In genomic region chr2:118816669-118817068, GRCh38 we compare ENCODE assay signal across 25 cellular contexts. TPM values are rescaled to one million over a fixed set of nuclear protein-coding genes. Genes with fewer than 3 reads are reported as not detected.
DNase-seq lines count a peak whose midpoint lies in the region; ATAC-seq, FAIRE-seq and TF ChIP-seq lines count a peak whose summit lies in the region.
"Had no signal": no experiment of that assay in that cellular context is flagged by ENCODE, and none has a peak within 500 bp of the region (broad histone marks: within the 10 kb centered on the region; RNA-seq: fewer than 3 reads in every experiment).

No MANE protein-coding gene starts in this region.

- CTCF ChIA-PET in HEK293 (lab: Yijun Ruan, JAX) (interaction anchor here (0.8 kb wide), 1 partner anchor 39 kb away, joined by 3 read pairs; no protein-coding TSS in a partner anchor), K562 (lab: Yijun Ruan, JAX; ENCODE audit: low intra/inter-chr PET ratio) (no interaction called here), H1 (lab: Charles Lee; ENCODE audit: partially characterized antibody) (interaction anchor here (0.8 to 2.5 kb wide), 4 partner anchors 17 to 445 kb away, joined by 3 to 9 read pairs (median 5); no protein-coding TSS in a partner anchor)

- no peaks in the 10 kb centered on the region for H3K79me1 ChIP-seq in H1 (ENCODE audit: low read depth, low read length)

- H4K5ac ChIP-seq in H1 (ENCODE audit: insufficient read length, low read depth, low read length), result no peak overlapping the region

- H3K14ac ChIP-seq in H1 (ENCODE audit: insufficient read length), result no peak overlapping the region

- H3K18ac ChIP-seq in H1 (ENCODE audit: extremely low read depth, low read length), result no peak overlapping the region

- H3K79me2 ChIP-seq in K562 (ENCODE audit: control insufficient read depth, insufficient read depth, low read length) (no peaks in the 10 kb centered on the region), H1 (ENCODE audit: control insufficient read depth in 1 of 2, insufficient read depth in 2 of 2, low read length in 2 of 2) (no peaks in the 10 kb centered on the region)

- no peak overlapping the region for H4K91ac ChIP-seq in H1 (replicated peaks; ENCODE audit: insufficient read length, low read length)

- TF ChIP-seq EP300 in K562 (IDR thresholded peaks at IDR 0.05; ENCODE audit: low read length) (no peak), H1 (IDR thresholded peaks at IDR 0.05; ENCODE audit: borderline replicate concordance in 1 of 2, low read depth in 2 of 2, low read length in 2 of 2) (no peak)

- no peak for TF ChIP-seq CTCF in HEK293 (tag by site-specific recombination; IDR thresholded peaks at IDR 0.05)
- TF ChIP-seq CTCF in K562 (IDR thresholded peaks at IDR 0.05 in 2 of 3, conservative IDR thresholded peaks at IDR 0.05 in 1 of 3; ENCODE audit: insufficient read depth in 2 of 3, low read depth in 1 of 3, low read length in 3 of 3), result no peak
- TF ChIP-seq CTCF in H1 (IDR thresholded peaks at IDR 0.05; ENCODE audit: control extremely low read depth in 1 of 3, insufficient read depth in 1 of 3, low read depth in 1 of 3, low read length in 3 of 3), result no peak
- no peak for TF ChIP-seq CTCF in lower lobe of right lung (IDR thresholded peaks at IDR 0.05)
- TF ChIP-seq CTCF in ascending aorta (IDR thresholded peaks at IDR 0.05), result no peak

- in situ Hi-C loops in K562 (cut with MboI), result no loop called here

- H3K36me3 ChIP-seq in HEK293 (ENCODE audit: control insufficient read depth in 2 of 2, insufficient read depth in 1 of 2, low read length in 2 of 2) (no peaks in the 10 kb centered on the region), K562 (ENCODE audit: control insufficient read depth, insufficient read depth, low read length) (no peaks in the 10 kb centered on the region), H1 (ENCODE audit: control insufficient read depth in 2 of 4, insufficient read depth in 4 of 4, low read length in 3 of 4) (no peaks in the 10 kb centered on the region), lower lobe of right lung (no peaks in the 10 kb centered on the region), ascending aorta (no peaks in the 10 kb centered on the region)
- H3K36me3 ChIP-seq: BE2C, BLaER1 had no signal

- no peak for FAIRE-seq in K562 (lab: Jason Lieb, UNC)
- no peak for FAIRE-seq in H1 (lab: Jason Lieb, UNC)
- FAIRE-seq: A204.1, D721Med, G401.6, GM12891, GM19239 had no signal

- no peak overlapping the region for H2BK12ac ChIP-seq in H1 (ENCODE audit: low read depth, low read length)

- H3K9me3 ChIP-seq in HEK293 (ENCODE audit: control insufficient read depth, insufficient read depth, low read depth, low read length) (no peaks in the 10 kb centered on the region), K562 (replicated peaks; ENCODE audit: control insufficient read depth, insufficient read depth, low read depth, low read length) (no peaks in the 10 kb centered on the region), H1 (ENCODE audit: insufficient read depth in 2 of 2, low read depth in 1 of 2, low read length in 1 of 2) (no peaks in the 10 kb centered on the region), lower lobe of right lung (no peaks in the 10 kb centered on the region), ascending aorta (no peaks in the 10 kb centered on the region)
- H3K9me3 ChIP-seq: BE2C, BLaER1 had no signal

- H2BK20ac ChIP-seq in H1 (ENCODE audit: low read length), result no peak overlapping the region

- H4K8ac ChIP-seq in H1 (ENCODE audit: extremely low read depth, insufficient read depth, low read length), result no peak overlapping the region

- H3K4me1 ChIP-seq in HEK293 (ENCODE audit: control insufficient read depth, insufficient read depth, low read length), result no peaks in the 10 kb centered on the region
- peaks cover 7 to 14% of the 10 kb centered on the region in 2 experiments; a peak in 4 of 5 replicates for H3K4me1 ChIP-seq in K562 (replicated peaks in 1 of 2; ENCODE audit: control insufficient read depth in 2 of 2, insufficient read depth in 2 of 2, low read length in 2 of 2)
- H3K4me1 ChIP-seq in H1 (replicated peaks in 1 of 4; ENCODE audit: control insufficient read depth in 3 of 4, insufficient read depth in 4 of 4, low read length in 3 of 4), result peaks cover 10 to 25% (median 12%) of the 10 kb centered on the region in 4 experiments
- no peaks in the 10 kb centered on the region for H3K4me1 ChIP-seq in lower lobe of right lung
- no peaks in the 10 kb centered on the region for H3K4me1 ChIP-seq in ascending aorta
- H3K4me1 ChIP-seq: BE2C had no signal

- H2BK5ac ChIP-seq in H1 (ENCODE audit: low read depth, low read length), result no peak overlapping the region

- no peak overlapping the region for H3K23ac ChIP-seq in H1 (ENCODE audit: insufficient read length)

- H3K4me2 ChIP-seq in K562 (ENCODE audit: insufficient read depth, low read length) (no peak overlapping the region), H1 (ENCODE audit: insufficient read depth in 1 of 2, low read depth in 2 of 2, low read length in 2 of 2) (no peak overlapping the region)

- H2BK120ac ChIP-seq in H1 (replicated peaks; ENCODE audit: low read depth, low read length), result no peak overlapping the region

- no TSS peak for BruUV-seq in K562 (replicated peaks; lab: Mats Ljungman, UMichigan)

- intact Hi-C loops in K562 (cut with micrococcal nuclease), result no loop called here
- intact Hi-C loops in lower lobe of right lung (cut with DNase I), result no loop called here
- intact Hi-C loops in ascending aorta (cut with DNase I), result no loop called here

- no peak for TF ChIP-seq RAD21 in K562 (CRISPR knock-in tag; conservative IDR thresholded peaks at IDR 0.05 in 1 of 2, IDR thresholded peaks at IDR 0.05 in 1 of 2)
- TF ChIP-seq RAD21 in H1 (IDR thresholded peaks at IDR 0.05 in 1 of 2, conservative IDR thresholded peaks at IDR 0.05 in 1 of 2; ENCODE audit: low read depth in 2 of 2, low read length in 2 of 2), result no peak

- H3K27ac ChIP-seq in HEK293 (ENCODE audit: extremely low read depth, low read depth, low read length) (no peak overlapping the region), K562 (ENCODE audit: extremely low read depth, low read depth, low read length) (no peak overlapping the region), H1 (ENCODE audit: low read depth, low read length) (no peak overlapping the region), lower lobe of right lung (no peak overlapping the region), ascending aorta (no peak overlapping the region)

- no peak overlapping the region for H2BK15ac ChIP-seq in H1 (ENCODE audit: low read length)

- no peak overlapping the region for H3K4ac ChIP-seq in H1 (replicated peaks; ENCODE audit: insufficient read length, low read depth, low read length)

- H2AK5ac ChIP-seq in H1 (ENCODE audit: low read depth, low read length), result no peak overlapping the region

- H4K20me1 ChIP-seq in K562 (replicated peaks; ENCODE audit: control insufficient read depth, insufficient read depth, low read length) (no peaks in the 10 kb centered on the region), H1 (replicated peaks in 1 of 2; ENCODE audit: control insufficient read depth in 1 of 2, insufficient read depth in 2 of 2, low read length in 2 of 2) (no peaks in the 10 kb centered on the region)
- H4K20me1 ChIP-seq: BLaER1 had no signal

- H3K4me3 ChIP-seq in HEK293 (ENCODE audit: low read depth, low read length) (no peak overlapping the region), K562 (no peak overlapping the region), H1 (ENCODE audit: extremely low read depth in 1 of 4, insufficient read depth in 2 of 4, low read depth in 3 of 4, low read length in 4 of 4) (no peak overlapping the region), lower lobe of right lung (no peak overlapping the region), ascending aorta (no peak overlapping the region)
- H3K4me3 ChIP-seq: BLaER1 had no signal

- H3K56ac ChIP-seq in H1 (replicated peaks; ENCODE audit: insufficient read length, low read depth, low read length), result no peak overlapping the region

- WGBS in K562 (ENCODE audit: insufficient coverage, low coverage, missing lambda C conversion rate), result 46% methylated on average over 4 of the region's 4 CpGs
- WGBS in H1 (ENCODE audit: extremely low coverage in 1 of 2, insufficient coverage in 1 of 2, insufficient read length in 1 of 2, insufficient replicate concordance in 2 of 2, low coverage in 1 of 2, low lambda C conversion rate in 2 of 2, missing lambda C conversion rate in 1 of 2), 2 experiments, result 87% methylated on average over 4 of the region's 4 CpGs; no CpG with 5 or more reads in 1 of the 2 experiments

- no peak for ATAC-seq in K562
- ATAC-seq in lower lobe of right lung, result no peak

- no peak for TF ChIP-seq POLR2A in K562 (conservative IDR thresholded peaks at IDR 0.05)
- no peak for TF ChIP-seq POLR2A in H1 (IDR thresholded peaks at IDR 0.05; ENCODE audit: control extremely low read depth in 1 of 2, low read depth in 2 of 2, low read length in 2 of 2)

- H3K23me2 ChIP-seq in H1 (ENCODE audit: low read depth, low read length), result no peaks in the 10 kb centered on the region

- H3K27me3 ChIP-seq in K562 (ENCODE audit: control insufficient read depth in 2 of 2, insufficient read depth in 2 of 2, low read length in 2 of 2), result peaks cover 0 to 4% of the 10 kb centered on the region in 2 experiments; a peak in 1 of 5 replicates
- peaks cover 0 to 3% (median 1%) of the 10 kb centered on the region in 4 experiments; a peak in 4 of 7 replicates for H3K27me3 ChIP-seq in H1 (replicated peaks in 1 of 4; ENCODE audit: control insufficient read depth in 3 of 4, extremely low read depth in 1 of 4, insufficient read depth in 3 of 4, low read length in 3 of 4)
- H3K27me3 ChIP-seq in lower lobe of right lung (ENCODE audit: low read depth), result peaks cover 70% of the 10 kb centered on the region
- no peaks in the 10 kb centered on the region for H3K27me3 ChIP-seq in ascending aorta
- H3K27me3 ChIP-seq: BE2C, BLaER1 had no signal

- no peak overlapping the region for H2AFZ ChIP-seq in K562 (ENCODE audit: low read depth, low read length)
- no peak overlapping the region for H2AFZ ChIP-seq in H1 (ENCODE audit: low read length)

- H3K9me1 ChIP-seq in K562 (ENCODE audit: control insufficient read depth, insufficient read depth, low read length), result no peaks in the 10 kb centered on the region

- DNase-seq in K562 (ENCODE audit: extremely low read depth in 1 of 4, low spot score in 3 of 4) (no peak), H1 (ENCODE audit: low read depth in 1 of 2, low spot score in 2 of 2) (no peak), lower lobe of right lung (no peak), D341Med (ENCODE audit: low spot score) (no peak), ascending aorta (ENCODE audit: low spot score in 2 of 2) (no peak)
- DNase-seq: 8988T; ACHN; BE2C; C1 segment of cervical spinal cord; CD4-positive, alpha-beta memory T cell; CD4-positive, CD25-positive, alpha-beta regulatory T cell; CD8-positive, alpha-beta memory T cell; COR-L47; DMS79 treated with DMSO at 0.1 percent for 48 hours; GF-D8 had no signal

- POLR2A ChIA-PET in HEK293 (lab: Yijun Ruan, JAX), result no interaction called here
- POLR2A ChIA-PET in K562 (lab: Yijun Ruan, JAX), result interaction anchor here (0.8 kb wide), 1 partner anchor 10 kb away, joined by 3 read pairs; no protein-coding TSS in a partner anchor
- POLR2A ChIA-PET in H1 (lab: Charles Lee; ENCODE audit: partially characterized antibody), result no interaction called here

- H3K9ac ChIP-seq in K562 (ENCODE audit: insufficient read depth in 1 of 2, low read depth in 2 of 2, low read length in 2 of 2), result no peak overlapping the region
- no peak overlapping the region for H3K9ac ChIP-seq in H1 (replicated peaks in 1 of 4; ENCODE audit: extremely low read depth in 1 of 4, low read depth in 3 of 4, low read length in 3 of 4)
- H3K9ac ChIP-seq: BLaER1 had no signal

RNA-seq across cellular contexts. Expression of gene EN1, which starts 30.8 kb away (rescaled TPM):
- total RNA-seq in K562 (2011; cell fraction: chromatin; rRNA removed; ENCODE audit: low replicate concordance), result 1.1 TPM in 1 of 2 replicates, not detected in the other
- total RNA-seq in K562 (2011; cell fraction: nucleolus; rRNA removed), result 0.67 TPM in 1 of 2 replicates, not detected in the other
- not detected in 2 replicates for total RNA-seq in K562 (2011; cell fraction: nucleoplasm; rRNA removed)
- total RNA-seq in K562 (2014; rRNA removed) (1.5 and 1.9 TPM in 2 replicates), K562 (2014; rRNA removed; fragmentation: Illumina TruSeq; extraction: Trizol) (0.64 and 0.76 TPM in 2 replicates), K562 (2015; rRNA removed; fragmentation: Illumina TruSeq; extraction: Trizol) (0.51 and 0.75 TPM in 2 replicates), K562 (2021) (2.0 and 2.5 TPM in 2 replicates), lower lobe of right lung (0.15 TPM), ascending aorta (not detected)
- polyA plus RNA-seq in K562 (2011; rRNA removed) (0.03 and 0.06 TPM in 2 replicates), K562 (2014; fragmentation: Illumina TruSeq; extraction: Trizol) (0.95 and 0.98 TPM in 2 replicates), K562 (2014; fragmentation: Nextera tagmentation; extraction: Ambion mirVana) (under 1 TPM; 0.06 to 0.10 TPM), K562 (2014; rRNA removed) (0.46 and 1.1 TPM in 2 replicates), H1 (2011; rRNA removed) (not detected in 2 replicates)
- polyA plus RNA-seq in K562 (2011; cell fraction: cytosol; rRNA removed), result 0.09 TPM in 1 of 2 replicates, not detected in the other
- 0.28 TPM in 1 of 2 replicates, not detected in the other for polyA plus RNA-seq in K562 (2011; cell fraction: nucleus; rRNA removed)
- 1.0 and 2.5 TPM in 2 replicates for polyA plus RNA-seq in K562 (2012)
- polyA minus RNA-seq in K562 (2011; rRNA and poly(A)+ RNA removed), result 0.30 and 0.32 TPM in 2 replicates
- 0.29 TPM in 1 of 2 replicates, not detected in the other for polyA minus RNA-seq in K562 (2011; cell fraction: cytosol; rRNA and poly(A)+ RNA removed)
- polyA minus RNA-seq in K562 (2011; cell fraction: nucleus; rRNA and poly(A)+ RNA removed), result 0.40 and 0.89 TPM in 2 replicates
- not detected in 2 replicates for total RNA-seq in H1 (2021; fragmentation: NEBNext Ultra II Directional; extraction: Animal tissue kit (Norgen Biotek cat#: 25700))
- polyA plus RNA-seq in H1 (2011; cell fraction: cytosol; rRNA removed), result not detected
- not detected for polyA plus RNA-seq in H1 (2011; cell fraction: nucleus; rRNA removed)
- polyA plus RNA-seq in H1 (2012, experiment 1 of 2), result 0.48 TPM in 1 of 4 replicates, not detected in the others
- polyA plus RNA-seq in H1 (2012, experiment 2 of 2), result not detected
- polyA plus RNA-seq in H1 (2013, experiment 1 of 2), result not detected
- 0.04 TPM for polyA plus RNA-seq in H1 (2013, experiment 2 of 2)
- not detected in 2 replicates for polyA minus RNA-seq in H1 (2011; rRNA and poly(A)+ RNA removed)
- not detected for polyA minus RNA-seq in H1 (2011; cell fraction: cytosol; rRNA and poly(A)+ RNA removed)
- polyA minus RNA-seq in H1 (2011; cell fraction: nucleus; rRNA and poly(A)+ RNA removed), result not detected
- total RNA-seq: A673; CD4-positive, alpha-beta memory T cell; CD4-positive, CD25-positive, alpha-beta regulatory T cell; CD8-positive, alpha-beta memory T cell had no signal
- polyA plus RNA-seq: AG04450; CD14-positive monocyte; CD4-positive, alpha-beta memory T cell; CD4-positive, CD25-positive, alpha-beta regulatory T cell; CD8-positive, alpha-beta memory T cell had no signal
